In genomic region chr4:143559757-143560147, GRCh38 we compare ENCODE assay signal across 9 cellular contexts. TPM values are rescaled to one million over a fixed set of nuclear protein-coding genes. Genes with fewer than 3 reads are reported as not detected.
DNase-seq lines count a peak whose midpoint lies in the region; ATAC-seq and TF ChIP-seq lines count a peak whose summit lies in the region.
"Had no signal": no experiment of that assay in that cellular context is flagged by ENCODE, and none has a peak within 500 bp of the region (broad histone marks: within the 10 kb centered on the region; RNA-seq: fewer than 3 reads in every experiment).

No MANE protein-coding gene starts in this region.

- DNase-seq in DMS53 treated with DMSO at 0.1 percent for 48 hours (lab: John Stamatoyannopoulos, UW; ENCODE audit: unreplicated experiment) (peak; percentile 8), left ventricle myocardium inferior (no peak), chondrocyte (ENCODE audit: low spot score) (no peak), NCI-H187 treated with DMSO at 0.1 percent for 48 hours (lab: John Stamatoyannopoulos, UW) (no peak)
- peak; percentile 24 for DNase-seq in activated CD8-positive, alpha-beta T cell treated with anti-CD3 and anti-CD28 coated beads for 36 hours
- DNase-seq in stimulated activated CD4-positive, alpha-beta T cell treated with anti-CD3 and anti-CD28 coated beads, Interleukin-2, amount 100 ng/mL, for 4 hours (ENCODE audit: low read depth): peak; percentile 48

- H3K4me1 ChIP-seq in left ventricle myocardium inferior: peaks cover 17% of the 10 kb centered on the region

- H3K36me3 Mint-ChIP-seq in activated CD8-positive, alpha-beta T cell treated with anti-CD3 and anti-CD28 coated beads for 36 hours (ENCODE audit: low read depth): peaks cover 4% of the 10 kb centered on the region
- H3K36me3 Mint-ChIP-seq in chondrocyte (ENCODE audit: low read depth): peaks cover 8% of the 10 kb centered on the region

- CTCF ChIA-PET in activated CD8-positive, alpha-beta T cell treated with anti-CD3 and anti-CD28 coated beads for 36 hours (lab: Charles Lee): interaction anchor here (1.1 to 2.8 kb wide), 5 partner anchors 9 to 584 kb away, joined by 3 to 22 read pairs (median 9); partner anchors contain the start of gene SMARCA5

- no peak for TF ChIP-seq CTCF in activated CD8-positive, alpha-beta T cell treated with anti-CD3 and anti-CD28 coated beads for 36 hours (IDR thresholded peaks at IDR 0.05)
- TF ChIP-seq CTCF in left ventricle myocardium inferior (IDR thresholded peaks at IDR 0.05; ENCODE audit: borderline replicate concordance): no peak
- no peak for TF ChIP-seq CTCF in chondrocyte (IDR thresholded peaks at IDR 0.05)

- H3K27ac Mint-ChIP-seq in activated CD8-positive, alpha-beta T cell treated with anti-CD3 and anti-CD28 coated beads for 36 hours: peak overlapping the region; percentile 81
- H3K27ac Mint-ChIP-seq in chondrocyte (ENCODE audit: unreplicated experiment): no peak overlapping the region

- no peaks in the 10 kb centered on the region for H3K27me3 Mint-ChIP-seq in activated CD8-positive, alpha-beta T cell treated with anti-CD3 and anti-CD28 coated beads for 36 hours
- H3K27me3 Mint-ChIP-seq in chondrocyte (ENCODE audit: low read depth): no peaks in the 10 kb centered on the region

- ATAC-seq in HG03095 (IDR thresholded peaks at IDR 0.05; ENCODE audit: unreplicated experiment) (peak; percentile 24), HG03139 (IDR thresholded peaks at IDR 0.05; ENCODE audit: unreplicated experiment) (no peak)
- ATAC-seq in activated CD8-positive, alpha-beta T cell treated with anti-CD3 and anti-CD28 coated beads for 36 hours: peak; percentile 9

- no peaks in the 10 kb centered on the region for H3K9me3 ChIP-seq in left ventricle myocardium inferior (replicated peaks)

- peaks cover 26% of the 10 kb centered on the region for H3K4me1 Mint-ChIP-seq in activated CD8-positive, alpha-beta T cell treated with anti-CD3 and anti-CD28 coated beads for 36 hours (ENCODE audit: low read depth)
- H3K4me1 Mint-ChIP-seq in chondrocyte (ENCODE audit: low read depth): no peaks in the 10 kb centered on the region
- H3K4me1 Mint-ChIP-seq: nephron had no signal

- H3K36me3 ChIP-seq in left ventricle myocardium inferior: no peaks in the 10 kb centered on the region

- H3K27me3 ChIP-seq in left ventricle myocardium inferior (ENCODE audit: low read depth): no peaks in the 10 kb centered on the region

- intact Hi-C loops in activated CD8-positive, alpha-beta T cell treated with anti-CD3 and anti-CD28 coated beads for 36 hours (cut with micrococcal nuclease): no loop called here
- intact Hi-C loops in left ventricle myocardium inferior (cut with micrococcal nuclease): no loop called here

- H3K9me3 Mint-ChIP-seq in activated CD8-positive, alpha-beta T cell treated with anti-CD3 and anti-CD28 coated beads for 36 hours: no peaks in the 10 kb centered on the region
- peaks cover 4% of the 10 kb centered on the region for H3K9me3 Mint-ChIP-seq in chondrocyte (ENCODE audit: low read depth)

- H3K27ac ChIP-seq in left ventricle myocardium inferior (replicated peaks): peak overlapping the region; percentile 70

- POLR2A ChIA-PET in activated CD8-positive, alpha-beta T cell treated with anti-CD3 and anti-CD28 coated beads for 36 hours (lab: Charles Lee): no interaction called here

- peak overlapping the region; percentile 77 for H3K4me3 Mint-ChIP-seq in activated CD8-positive, alpha-beta T cell treated with anti-CD3 and anti-CD28 coated beads for 36 hours
- no peak overlapping the region for H3K4me3 Mint-ChIP-seq in chondrocyte (ENCODE audit: unreplicated experiment)

- H3K4me3 ChIP-seq in left ventricle myocardium inferior: peak overlapping the region; percentile 71

RNA-seq across cellular contexts. Expression of gene SMARCA5, which starts 46.2 kb away (rescaled TPM):
- 10 to 100 TPM; 61.2 to 62.1 TPM for total RNA-seq in activated CD8-positive, alpha-beta T cell treated with anti-CD3 and anti-CD28 coated beads for 36 hours
- total RNA-seq in left ventricle myocardium inferior (36.0 TPM), chondrocyte (42.5 to 55.4 TPM (median 42.9 TPM) in 3 replicates)

Comparison
In these comparisons a context has a peak if more than half of its experiments do, and no peak if none do; other contexts are left out.
1. DNase-seq: peak in DMS53 treated with DMSO at 0.1 percent for 48 hours (single experiment), activated CD8-positive, alpha-beta T cell treated with anti-CD3 and anti-CD28 coated beads for 36 hours (single experiment) and stimulated activated CD4-positive, alpha-beta T cell treated with anti-CD3 and anti-CD28 coated beads, Interleukin-2, amount 100 ng/mL, for 4 hours (single experiment); none in left ventricle myocardium inferior (single experiment), chondrocyte (single experiment) and NCI-H187 treated with DMSO at 0.1 percent for 48 hours (single experiment).